Comparison of ENCODE assay signal across 1 cellular context in the genomic region with DNA sequence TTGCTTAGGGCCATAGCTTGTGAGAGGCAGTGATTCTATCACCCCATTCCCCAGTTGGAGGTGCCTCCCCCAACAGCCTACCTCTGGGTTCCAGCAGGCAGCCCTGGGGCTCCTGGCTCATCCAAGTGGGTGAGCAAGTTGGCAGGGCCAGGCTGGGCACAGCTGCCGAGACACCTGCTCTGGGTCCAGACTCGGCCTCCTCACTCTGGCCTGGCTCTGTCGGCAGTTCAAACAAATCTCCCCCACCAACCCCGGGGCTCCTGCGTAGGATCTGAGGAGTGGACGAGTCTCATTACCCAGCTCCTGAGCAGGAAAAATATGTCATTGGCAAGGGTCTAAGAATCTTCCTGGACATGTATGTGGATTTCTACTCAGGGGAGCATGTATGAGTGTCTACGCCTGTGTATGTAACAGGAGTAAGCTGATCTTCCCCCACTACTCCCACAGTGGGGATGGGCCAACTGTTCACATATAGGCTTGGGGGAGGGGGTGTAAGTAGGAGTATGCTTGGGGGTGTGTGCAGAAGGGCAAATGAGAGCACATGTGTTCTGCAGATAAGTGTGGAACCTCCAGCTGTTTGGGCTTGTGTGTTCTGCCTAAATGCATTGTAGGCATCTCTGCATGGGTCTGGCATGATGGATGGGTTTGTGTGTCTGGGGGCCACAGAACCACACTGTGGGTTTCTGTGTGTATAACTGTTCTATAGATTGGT.
TF ChIP-seq lines count a peak whose summit lies in the region.

No MANE protein-coding gene starts in this region.

TF ChIP-seq in HepG2, 621 proteins besides CTCF, POLR2A, EP300 and RAD21 (continued from another document and continues in another):
- TF ChIP-seq, protein P1, sequence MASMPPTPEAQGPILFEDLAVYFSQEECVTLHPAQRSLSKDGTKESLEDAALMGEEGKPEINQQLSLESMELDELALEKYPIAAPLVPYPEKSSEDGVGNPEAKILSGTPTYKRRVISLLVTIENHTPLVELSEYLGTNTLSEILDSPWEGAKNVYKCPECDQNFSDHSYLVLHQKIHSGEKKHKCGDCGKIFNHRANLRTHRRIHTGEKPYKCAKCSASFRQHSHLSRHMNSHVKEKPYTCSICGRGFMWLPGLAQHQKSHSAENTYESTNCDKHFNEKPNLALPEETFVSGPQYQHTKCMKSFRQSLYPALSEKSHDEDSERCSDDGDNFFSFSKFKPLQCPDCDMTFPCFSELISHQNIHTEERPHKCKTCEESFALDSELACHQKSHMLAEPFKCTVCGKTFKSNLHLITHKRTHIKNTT (CRISPR knock-in tag; IDR thresholded peaks at IDR 0.05) = no peak
- peak; percentile 90 for TF ChIP-seq TGIF2 (CRISPR knock-in tag; IDR thresholded peaks at IDR 0.05)
- peak; percentile 99 for TF ChIP-seq POLR2AphosphoS2 (IDR thresholded peaks at IDR 0.05; ENCODE audit: low read depth, low read length)
- TF ChIP-seq, protein P2, sequence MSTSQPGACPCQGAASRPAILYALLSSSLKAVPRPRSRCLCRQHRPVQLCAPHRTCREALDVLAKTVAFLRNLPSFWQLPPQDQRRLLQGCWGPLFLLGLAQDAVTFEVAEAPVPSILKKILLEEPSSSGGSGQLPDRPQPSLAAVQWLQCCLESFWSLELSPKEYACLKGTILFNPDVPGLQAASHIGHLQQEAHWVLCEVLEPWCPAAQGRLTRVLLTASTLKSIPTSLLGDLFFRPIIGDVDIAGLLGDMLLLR (CRISPR knock-in tag; IDR thresholded peaks at IDR 0.05) = peak; percentile 89
- peak; percentile 56; the same call in 1 of the 2 replicates for TF ChIP-seq DMAP1 (CRISPR knock-in tag; IDR thresholded peaks at IDR 0.05)
- TF ChIP-seq GPN1 (CRISPR knock-in tag; IDR thresholded peaks at IDR 0.05; ENCODE audit: borderline replicate concordance) = 0 out of 2 replicates have a peak, but pooled peaks have one; percentile 70
- TF ChIP-seq, protein P3, sequence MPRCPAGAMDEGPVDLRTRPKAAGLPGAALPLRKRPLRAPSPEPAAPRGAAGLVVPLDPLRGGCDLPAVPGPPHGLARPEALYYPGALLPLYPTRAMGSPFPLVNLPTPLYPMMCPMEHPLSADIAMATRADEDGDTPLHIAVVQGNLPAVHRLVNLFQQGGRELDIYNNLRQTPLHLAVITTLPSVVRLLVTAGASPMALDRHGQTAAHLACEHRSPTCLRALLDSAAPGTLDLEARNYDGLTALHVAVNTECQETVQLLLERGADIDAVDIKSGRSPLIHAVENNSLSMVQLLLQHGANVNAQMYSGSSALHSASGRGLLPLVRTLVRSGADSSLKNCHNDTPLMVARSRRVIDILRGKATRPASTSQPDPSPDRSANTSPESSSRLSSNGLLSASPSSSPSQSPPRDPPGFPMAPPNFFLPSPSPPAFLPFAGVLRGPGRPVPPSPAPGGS (CRISPR knock-in tag; IDR thresholded peaks at IDR 0.05) = no peak
- TF ChIP-seq ZNF383 (CRISPR knock-in tag; IDR thresholded peaks at IDR 0.05; ENCODE audit: borderline replicate concordance) = no peak
- no peak for TF ChIP-seq PHF21A (CRISPR knock-in tag; IDR thresholded peaks at IDR 0.05)
- no peak for TF ChIP-seq ETV6 (CRISPR knock-in tag; conservative IDR thresholded peaks at IDR 0.05)
- TF ChIP-seq RXRA (CRISPR knock-in tag; IDR thresholded peaks at IDR 0.05) = peak; percentile 85
- TF ChIP-seq, protein P4, sequence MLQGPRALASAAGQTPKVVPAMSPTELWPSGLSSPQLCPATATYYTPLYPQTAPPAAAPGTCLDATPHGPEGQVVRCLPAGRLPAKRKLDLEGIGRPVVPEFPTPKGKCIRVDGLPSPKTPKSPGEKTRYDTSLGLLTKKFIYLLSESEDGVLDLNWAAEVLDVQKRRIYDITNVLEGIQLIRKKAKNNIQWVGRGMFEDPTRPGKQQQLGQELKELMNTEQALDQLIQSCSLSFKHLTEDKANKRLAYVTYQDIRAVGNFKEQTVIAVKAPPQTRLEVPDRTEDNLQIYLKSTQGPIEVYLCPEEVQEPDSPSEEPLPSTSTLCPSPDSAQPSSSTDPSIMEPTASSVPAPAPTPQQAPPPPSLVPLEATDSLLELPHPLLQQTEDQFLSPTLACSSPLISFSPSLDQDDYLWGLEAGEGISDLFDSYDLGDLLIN (CRISPR knock-in tag; IDR thresholded peaks at IDR 0.05; ENCODE audit: borderline replicate concordance) = no peak; the same call in 1 of the 2 replicates
- TF ChIP-seq, protein P5, sequence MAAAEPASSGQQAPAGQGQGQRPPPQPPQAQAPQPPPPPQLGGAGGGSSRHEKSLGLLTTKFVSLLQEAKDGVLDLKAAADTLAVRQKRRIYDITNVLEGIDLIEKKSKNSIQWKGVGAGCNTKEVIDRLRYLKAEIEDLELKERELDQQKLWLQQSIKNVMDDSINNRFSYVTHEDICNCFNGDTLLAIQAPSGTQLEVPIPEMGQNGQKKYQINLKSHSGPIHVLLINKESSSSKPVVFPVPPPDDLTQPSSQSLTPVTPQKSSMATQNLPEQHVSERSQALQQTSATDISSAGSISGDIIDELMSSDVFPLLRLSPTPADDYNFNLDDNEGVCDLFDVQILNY (CRISPR knock-in tag; conservative IDR thresholded peaks at IDR 0.05) = 0 out of 2 replicates have a peak, but pooled peaks have one; percentile 6
- TF ChIP-seq, protein P6, sequence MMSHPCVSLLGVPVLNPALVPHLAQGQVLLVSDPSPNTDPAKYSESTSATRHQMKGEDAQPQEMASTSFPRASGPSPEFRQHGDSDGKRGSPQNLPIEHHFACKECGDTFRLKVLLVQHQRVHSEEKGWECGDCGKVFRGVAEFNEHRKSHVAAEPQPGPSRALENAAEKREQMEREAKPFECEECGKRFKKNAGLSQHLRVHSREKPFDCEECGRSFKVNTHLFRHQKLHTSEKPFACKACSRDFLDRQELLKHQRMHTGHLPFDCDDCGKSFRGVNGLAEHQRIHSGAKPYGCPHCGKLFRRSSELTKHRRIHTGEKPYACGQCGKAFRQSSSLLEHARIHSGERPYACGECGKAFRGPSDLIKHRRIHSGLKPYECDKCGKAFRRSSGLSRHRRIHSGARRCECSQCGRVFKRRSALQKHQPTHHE (CRISPR knock-in tag; IDR thresholded peaks at IDR 0.05; ENCODE audit: borderline replicate concordance) = peak; percentile 11; the same call in 1 of the 2 replicates
- TF ChIP-seq, protein P7, sequence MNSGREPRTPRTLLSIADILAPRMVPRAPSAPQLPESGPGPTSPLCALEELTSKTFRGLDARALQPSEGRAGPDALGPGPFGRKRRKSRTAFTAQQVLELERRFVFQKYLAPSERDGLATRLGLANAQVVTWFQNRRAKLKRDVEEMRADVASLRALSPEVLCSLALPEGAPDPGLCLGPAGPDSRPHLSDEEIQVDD (CRISPR knock-in tag; IDR thresholded peaks at IDR 0.05; ENCODE audit: borderline replicate concordance) = no peak
- peak; percentile 35; the same call in 1 of the 2 replicates for TF ChIP-seq KMT2B (CRISPR knock-in tag; IDR thresholded peaks at IDR 0.05)
- TF ChIP-seq MXD4 (CRISPR knock-in tag; IDR thresholded peaks at IDR 0.05) = no peak; the same call in 1 of the 2 replicates
- TF ChIP-seq ZNF572 (CRISPR knock-in tag; IDR thresholded peaks at IDR 0.05) = peak; percentile 89
- TF ChIP-seq U2AF1 (optimal IDR thresholded peaks at IDR 0.05; ENCODE audit: low read depth, low read length) = peak; percentile 10
- TF ChIP-seq ZNF121 (CRISPR knock-in tag; IDR thresholded peaks at IDR 0.05) = peak; percentile 61; the same call in 1 of the 2 replicates
- TF ChIP-seq SP140L (CRISPR knock-in tag; IDR thresholded peaks at IDR 0.05; ENCODE audit: borderline replicate concordance) = peak; percentile 50; the same call in 1 of the 2 replicates
- TF ChIP-seq STAG1 (CRISPR knock-in tag; IDR thresholded peaks at IDR 0.05) = peak; percentile 11; the same call in 1 of the 2 replicates
- no peak for TF ChIP-seq HMGA1 (CRISPR knock-in tag; conservative IDR thresholded peaks at IDR 0.05)
- TF ChIP-seq, protein P8, sequence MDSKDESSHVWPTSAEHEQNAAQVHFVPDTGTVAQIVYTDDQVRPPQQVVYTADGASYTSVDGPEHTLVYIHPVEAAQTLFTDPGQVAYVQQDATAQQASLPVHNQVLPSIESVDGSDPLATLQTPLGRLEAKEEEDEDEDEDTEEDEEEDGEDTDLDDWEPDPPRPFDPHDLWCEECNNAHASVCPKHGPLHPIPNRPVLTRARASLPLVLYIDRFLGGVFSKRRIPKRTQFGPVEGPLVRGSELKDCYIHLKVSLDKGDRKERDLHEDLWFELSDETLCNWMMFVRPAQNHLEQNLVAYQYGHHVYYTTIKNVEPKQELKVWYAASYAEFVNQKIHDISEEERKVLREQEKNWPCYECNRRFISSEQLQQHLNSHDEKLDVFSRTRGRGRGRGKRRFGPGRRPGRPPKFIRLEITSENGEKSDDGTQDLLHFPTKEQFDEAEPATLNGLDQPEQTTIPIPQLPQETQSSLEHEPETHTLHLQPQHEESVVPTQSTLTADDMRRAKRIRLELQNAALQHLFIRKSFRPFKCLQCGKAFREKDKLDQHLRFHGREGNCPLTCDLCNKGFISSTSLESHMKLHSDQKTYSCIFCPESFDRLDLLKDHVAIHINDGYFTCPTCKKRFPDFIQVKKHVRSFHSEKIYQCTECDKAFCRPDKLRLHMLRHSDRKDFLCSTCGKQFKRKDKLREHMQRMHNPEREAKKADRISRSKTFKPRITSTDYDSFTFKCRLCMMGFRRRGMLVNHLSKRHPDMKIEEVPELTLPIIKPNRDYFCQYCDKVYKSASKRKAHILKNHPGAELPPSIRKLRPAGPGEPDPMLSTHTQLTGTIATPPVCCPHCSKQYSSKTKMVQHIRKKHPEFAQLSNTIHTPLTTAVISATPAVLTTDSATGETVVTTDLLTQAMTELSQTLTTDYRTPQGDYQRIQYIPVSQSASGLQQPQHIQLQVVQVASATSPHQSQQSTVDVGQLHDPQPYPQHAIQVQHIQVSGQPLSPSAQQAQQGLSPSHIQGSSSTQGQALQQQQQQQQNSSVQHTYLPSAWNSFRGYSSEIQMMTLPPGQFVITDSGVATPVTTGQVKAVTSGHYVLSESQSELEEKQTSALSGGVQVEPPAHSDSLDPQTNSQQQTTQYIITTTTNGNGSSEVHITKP (CRISPR knock-in tag; IDR thresholded peaks at IDR 0.05; ENCODE audit: low read depth) = 0 out of 2 replicates have a peak, but pooled peaks have one; percentile 66
- TF ChIP-seq TBX2 (CRISPR knock-in tag; IDR thresholded peaks at IDR 0.05; ENCODE audit: borderline replicate concordance) = peak; percentile 90
- peak; percentile 39; the same call in 1 of the 2 replicates for TF ChIP-seq ETV5 (CRISPR knock-in tag; IDR thresholded peaks at IDR 0.05; ENCODE audit: borderline replicate concordance)
- peak; percentile 75 for TF ChIP-seq HOXA3 (CRISPR knock-in tag; IDR thresholded peaks at IDR 0.05)
- no peak; the same call in 1 of the 2 replicates for TF ChIP-seq ZNF652 (CRISPR knock-in tag; IDR thresholded peaks at IDR 0.05; ENCODE audit: borderline replicate concordance, low read depth)
- no peak for TF ChIP-seq ZNF207 (IDR thresholded peaks at IDR 0.05; ENCODE audit: borderline replicate concordance)
- TF ChIP-seq, protein P9, sequence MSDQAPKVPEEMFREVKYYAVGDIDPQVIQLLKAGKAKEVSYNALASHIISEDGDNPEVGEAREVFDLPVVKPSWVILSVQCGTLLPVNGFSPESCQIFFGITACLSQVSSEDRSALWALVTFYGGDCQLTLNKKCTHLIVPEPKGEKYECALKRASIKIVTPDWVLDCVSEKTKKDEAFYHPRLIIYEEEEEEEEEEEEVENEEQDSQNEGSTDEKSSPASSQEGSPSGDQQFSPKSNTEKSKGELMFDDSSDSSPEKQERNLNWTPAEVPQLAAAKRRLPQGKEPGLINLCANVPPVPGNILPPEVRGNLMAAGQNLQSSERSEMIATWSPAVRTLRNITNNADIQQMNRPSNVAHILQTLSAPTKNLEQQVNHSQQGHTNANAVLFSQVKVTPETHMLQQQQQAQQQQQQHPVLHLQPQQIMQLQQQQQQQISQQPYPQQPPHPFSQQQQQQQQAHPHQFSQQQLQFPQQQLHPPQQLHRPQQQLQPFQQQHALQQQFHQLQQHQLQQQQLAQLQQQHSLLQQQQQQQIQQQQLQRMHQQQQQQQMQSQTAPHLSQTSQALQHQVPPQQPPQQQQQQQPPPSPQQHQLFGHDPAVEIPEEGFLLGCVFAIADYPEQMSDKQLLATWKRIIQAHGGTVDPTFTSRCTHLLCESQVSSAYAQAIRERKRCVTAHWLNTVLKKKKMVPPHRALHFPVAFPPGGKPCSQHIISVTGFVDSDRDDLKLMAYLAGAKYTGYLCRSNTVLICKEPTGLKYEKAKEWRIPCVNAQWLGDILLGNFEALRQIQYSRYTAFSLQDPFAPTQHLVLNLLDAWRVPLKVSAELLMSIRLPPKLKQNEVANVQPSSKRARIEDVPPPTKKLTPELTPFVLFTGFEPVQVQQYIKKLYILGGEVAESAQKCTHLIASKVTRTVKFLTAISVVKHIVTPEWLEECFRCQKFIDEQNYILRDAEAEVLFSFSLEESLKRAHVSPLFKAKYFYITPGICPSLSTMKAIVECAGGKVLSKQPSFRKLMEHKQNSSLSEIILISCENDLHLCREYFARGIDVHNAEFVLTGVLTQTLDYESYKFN (CRISPR knock-in tag; conservative IDR thresholded peaks at IDR 0.05) = peak; percentile 57; the same call in 1 of the 2 replicates
- 0 out of 2 replicates have a peak, but pooled peaks have one; percentile 77 for TF ChIP-seq ZNF335 (CRISPR knock-in tag; IDR thresholded peaks at IDR 0.05)
- no peak for TF ChIP-seq SP1 (IDR thresholded peaks at IDR 0.05)
- TF ChIP-seq SP1 (CRISPR knock-in tag; IDR thresholded peaks at IDR 0.05) = no peak; the same call in 1 of the 2 replicates
- TF ChIP-seq HNRNPUL1 (IDR thresholded peaks at IDR 0.05; ENCODE audit: low read depth, low read length) = no peak
- TF ChIP-seq TEAD2 (CRISPR knock-in tag; IDR thresholded peaks at IDR 0.05) = no peak
- TF ChIP-seq NFYB (CRISPR knock-in tag; IDR thresholded peaks at IDR 0.05) = no peak
- TF ChIP-seq KDM5A (IDR thresholded peaks at IDR 0.05; ENCODE audit: borderline replicate concordance, low read length) = peak; percentile 29; the same call in 1 of the 2 replicates
- TF ChIP-seq, protein P10, sequence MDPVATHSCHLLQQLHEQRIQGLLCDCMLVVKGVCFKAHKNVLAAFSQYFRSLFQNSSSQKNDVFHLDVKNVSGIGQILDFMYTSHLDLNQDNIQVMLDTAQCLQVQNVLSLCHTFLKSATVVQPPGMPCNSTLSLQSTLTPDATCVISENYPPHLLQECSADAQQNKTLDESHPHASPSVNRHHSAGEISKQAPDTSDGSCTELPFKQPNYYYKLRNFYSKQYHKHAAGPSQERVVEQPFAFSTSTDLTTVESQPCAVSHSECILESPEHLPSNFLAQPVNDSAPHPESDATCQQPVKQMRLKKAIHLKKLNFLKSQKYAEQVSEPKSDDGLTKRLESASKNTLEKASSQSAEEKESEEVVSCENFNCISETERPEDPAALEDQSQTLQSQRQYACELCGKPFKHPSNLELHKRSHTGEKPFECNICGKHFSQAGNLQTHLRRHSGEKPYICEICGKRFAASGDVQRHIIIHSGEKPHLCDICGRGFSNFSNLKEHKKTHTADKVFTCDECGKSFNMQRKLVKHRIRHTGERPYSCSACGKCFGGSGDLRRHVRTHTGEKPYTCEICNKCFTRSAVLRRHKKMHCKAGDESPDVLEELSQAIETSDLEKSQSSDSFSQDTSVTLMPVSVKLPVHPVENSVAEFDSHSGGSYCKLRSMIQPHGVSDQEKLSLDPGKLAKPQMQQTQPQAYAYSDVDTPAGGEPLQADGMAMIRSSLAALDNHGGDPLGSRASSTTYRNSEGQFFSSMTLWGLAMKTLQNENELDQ (CRISPR knock-in tag; IDR thresholded peaks at IDR 0.05; ENCODE audit: borderline replicate concordance) = 0 out of 2 replicates have a peak, but pooled peaks have one; percentile 88
- TF ChIP-seq ZNF30 (CRISPR knock-in tag; IDR thresholded peaks at IDR 0.05) = no peak
- peak; percentile 36; the same call in 1 of the 2 replicates for TF ChIP-seq BORCS8-MEF2B (CRISPR knock-in tag; IDR thresholded peaks at IDR 0.05)
- no peak; the same call in 1 of the 2 replicates for TF ChIP-seq AHR (CRISPR knock-in tag; IDR thresholded peaks at IDR 0.05)
- TF ChIP-seq ZNF530 (CRISPR knock-in tag; IDR thresholded peaks at IDR 0.05; ENCODE audit: low read depth) = no peak
- no peak for TF ChIP-seq TOPORS (CRISPR knock-in tag; IDR thresholded peaks at IDR 0.05)
- TF ChIP-seq MXI1 (IDR thresholded peaks at IDR 0.05; ENCODE audit: borderline replicate concordance, low read depth, low read length) = peak; percentile 91
- peak; percentile 69 for TF ChIP-seq FOSL2 (CRISPR knock-in tag; IDR thresholded peaks at IDR 0.05)
